In genomic region chr11:76700177-76701100, GRCh38 we compare ENCODE assay signal across 1 cellular context.
A peak's percentile ranks its signal among the peaks of the same experiment; 100 is the strongest.
TF ChIP-seq lines count a peak whose summit lies in the region.

No MANE protein-coding gene starts in this region.

TF ChIP-seq in K562, 482 proteins besides CTCF, POLR2A, EP300 and RAD21 (continued from another document and continues in another):
- TF ChIP-seq, protein P1, sequence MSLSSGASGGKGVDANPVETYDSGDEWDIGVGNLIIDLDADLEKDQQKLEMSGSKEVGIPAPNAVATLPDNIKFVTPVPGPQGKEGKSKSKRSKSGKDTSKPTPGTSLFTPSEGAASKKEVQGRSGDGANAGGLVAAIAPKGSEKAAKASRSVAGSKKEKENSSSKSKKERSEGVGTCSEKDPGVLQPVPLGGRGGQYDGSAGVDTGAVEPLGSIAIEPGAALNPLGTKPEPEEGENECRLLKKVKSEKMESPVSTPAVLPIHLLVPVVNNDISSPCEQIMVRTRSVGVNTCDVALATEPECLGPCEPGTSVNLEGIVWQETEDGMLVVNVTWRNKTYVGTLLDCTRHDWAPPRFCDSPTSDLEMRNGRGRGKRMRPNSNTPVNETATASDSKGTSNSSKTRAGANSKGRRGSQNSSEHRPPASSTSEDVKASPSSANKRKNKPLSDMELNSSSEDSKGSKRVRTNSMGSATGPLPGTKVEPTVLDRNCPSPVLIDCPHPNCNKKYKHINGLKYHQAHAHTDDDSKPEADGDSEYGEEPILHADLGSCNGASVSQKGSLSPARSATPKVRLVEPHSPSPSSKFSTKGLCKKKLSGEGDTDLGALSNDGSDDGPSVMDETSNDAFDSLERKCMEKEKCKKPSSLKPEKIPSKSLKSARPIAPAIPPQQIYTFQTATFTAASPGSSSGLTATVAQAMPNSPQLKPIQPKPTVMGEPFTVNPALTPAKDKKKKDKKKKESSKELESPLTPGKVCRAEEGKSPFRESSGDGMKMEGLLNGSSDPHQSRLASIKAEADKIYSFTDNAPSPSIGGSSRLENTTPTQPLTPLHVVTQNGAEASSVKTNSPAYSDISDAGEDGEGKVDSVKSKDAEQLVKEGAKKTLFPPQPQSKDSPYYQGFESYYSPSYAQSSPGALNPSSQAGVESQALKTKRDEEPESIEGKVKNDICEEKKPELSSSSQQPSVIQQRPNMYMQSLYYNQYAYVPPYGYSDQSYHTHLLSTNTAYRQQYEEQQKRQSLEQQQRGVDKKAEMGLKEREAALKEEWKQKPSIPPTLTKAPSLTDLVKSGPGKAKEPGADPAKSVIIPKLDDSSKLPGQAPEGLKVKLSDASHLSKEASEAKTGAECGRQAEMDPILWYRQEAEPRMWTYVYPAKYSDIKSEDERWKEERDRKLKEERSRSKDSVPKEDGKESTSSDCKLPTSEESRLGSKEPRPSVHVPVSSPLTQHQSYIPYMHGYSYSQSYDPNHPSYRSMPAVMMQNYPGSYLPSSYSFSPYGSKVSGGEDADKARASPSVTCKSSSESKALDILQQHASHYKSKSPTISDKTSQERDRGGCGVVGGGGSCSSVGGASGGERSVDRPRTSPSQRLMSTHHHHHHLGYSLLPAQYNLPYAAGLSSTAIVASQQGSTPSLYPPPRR (CRISPR knock-in tag; IDR thresholded peaks at IDR 0.05; ENCODE audit: borderline replicate concordance): peak; percentile 53; the same call in 1 of the 2 replicates
- TF ChIP-seq TGIF2 (CRISPR knock-in tag; IDR thresholded peaks at IDR 0.05) (no peak), FIP1L1 (IDR thresholded peaks at IDR 0.05; ENCODE audit: low read depth, low read length, poor library complexity, severe bottlenecking) (no peak), HBP1 (CRISPR knock-in tag; IDR thresholded peaks at IDR 0.05) (peak; percentile 92), ZFPM2 (CRISPR knock-in tag; IDR thresholded peaks at IDR 0.05) (no peak), GATAD2B (IDR thresholded peaks at IDR 0.05; ENCODE audit: borderline replicate concordance) (peak; percentile 57), PHF8 (IDR thresholded peaks at IDR 0.05; ENCODE audit: borderline replicate concordance, low read length) (peak; percentile 37; the same call in 1 of the 2 replicates), DMBX1 (CRISPR knock-in tag; IDR thresholded peaks at IDR 0.05; ENCODE audit: borderline replicate concordance) (peak; percentile 84), CREM (IDR thresholded peaks at IDR 0.05; ENCODE audit: low read depth) (peak; percentile 77), PTTG1 (tag; IDR thresholded peaks at IDR 0.05; ENCODE audit: low read depth) (no peak), ZBTB8A (IDR thresholded peaks at IDR 0.05; ENCODE audit: partially characterized antibody) (no peak), KLF1 (tag; IDR thresholded peaks at IDR 0.05) (no peak), HDAC2 (IDR thresholded peaks at IDR 0.05) (peak; percentile 96), HDAC6 (IDR thresholded peaks at IDR 0.05; ENCODE audit: low read depth, low read length) (no peak), SRSF3 (IDR thresholded peaks at IDR 0.05; ENCODE audit: insufficient read depth, low read length) (no peak), ZNF57 (CRISPR knock-in tag; IDR thresholded peaks at IDR 0.05) (no peak), HNRNPH1 (optimal IDR thresholded peaks at IDR 0.05; ENCODE audit: low read depth, low read length) (no peak), U2AF2 (optimal IDR thresholded peaks at IDR 0.05; ENCODE audit: low read depth, low read length) (no peak), CBFB (CRISPR knock-in tag; IDR thresholded peaks at IDR 0.05) (no peak), THRB (CRISPR knock-in tag; conservative IDR thresholded peaks at IDR 0.05) (peak; percentile 79), ZBTB1 (CRISPR knock-in tag; IDR thresholded peaks at IDR 0.05; ENCODE audit: borderline replicate concordance, low read depth) (no peak), KLF13 (tag; IDR thresholded peaks at IDR 0.05; ENCODE audit: borderline replicate concordance, low read depth) (peak; percentile 9), BCOR (IDR thresholded peaks at IDR 0.05) (peak; percentile 93), ZNF408 (CRISPR knock-in tag; IDR thresholded peaks at IDR 0.05; ENCODE audit: low read depth) (no peak), ZNF583 (CRISPR knock-in tag; IDR thresholded peaks at IDR 0.05) (no peak; the same call in none of the 2 replicates), ILF3 (IDR thresholded peaks at IDR 0.05; ENCODE audit: borderline replicate concordance) (no peak), E2F4 (CRISPR knock-in tag; IDR thresholded peaks at IDR 0.05; ENCODE audit: low read depth) (no peak), POLR3G (IDR thresholded peaks at IDR 0.05; ENCODE audit: extremely low read depth, insufficient read length, insufficient replicate concordance) (no peak), ZNF3 (CRISPR knock-in tag; IDR thresholded peaks at IDR 0.05) (no peak), HMGXB4 (CRISPR knock-in tag; IDR thresholded peaks at IDR 0.05) (0 out of 2 replicates have a peak, but pooled peaks have one; percentile 50), ZFX (CRISPR knock-in tag; IDR thresholded peaks at IDR 0.05) (peak; percentile 77), ZNF639 (CRISPR knock-in tag; conservative IDR thresholded peaks at IDR 0.05 in 1 of 2, IDR thresholded peaks at IDR 0.05 in 1 of 2) (peak in 1 of 2 experiments; percentile 80; a peak in 1 of 4 replicates), CCNT2 (IDR thresholded peaks at IDR 0.05; ENCODE audit: borderline replicate concordance, extremely low read depth, insufficient read length, low read depth, low read length) (peak; percentile 96)
- TF ChIP-seq, protein P2, sequence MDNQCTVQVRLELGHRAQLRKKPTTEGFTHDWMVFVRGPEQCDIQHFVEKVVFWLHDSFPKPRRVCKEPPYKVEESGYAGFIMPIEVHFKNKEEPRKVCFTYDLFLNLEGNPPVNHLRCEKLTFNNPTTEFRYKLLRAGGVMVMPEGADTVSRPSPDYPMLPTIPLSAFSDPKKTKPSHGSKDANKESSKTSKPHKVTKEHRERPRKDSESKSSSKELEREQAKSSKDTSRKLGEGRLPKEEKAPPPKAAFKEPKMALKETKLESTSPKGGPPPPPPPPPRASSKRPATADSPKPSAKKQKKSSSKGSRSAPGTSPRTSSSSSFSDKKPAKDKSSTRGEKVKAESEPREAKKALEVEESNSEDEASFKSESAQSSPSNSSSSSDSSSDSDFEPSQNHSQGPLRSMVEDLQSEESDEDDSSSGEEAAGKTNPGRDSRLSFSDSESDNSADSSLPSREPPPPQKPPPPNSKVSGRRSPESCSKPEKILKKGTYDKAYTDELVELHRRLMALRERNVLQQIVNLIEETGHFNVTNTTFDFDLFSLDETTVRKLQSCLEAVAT (IDR thresholded peaks at IDR 0.05): peak; percentile 39 to 57; a peak in 2 of 4 replicates
- TF ChIP-seq, protein P3, sequence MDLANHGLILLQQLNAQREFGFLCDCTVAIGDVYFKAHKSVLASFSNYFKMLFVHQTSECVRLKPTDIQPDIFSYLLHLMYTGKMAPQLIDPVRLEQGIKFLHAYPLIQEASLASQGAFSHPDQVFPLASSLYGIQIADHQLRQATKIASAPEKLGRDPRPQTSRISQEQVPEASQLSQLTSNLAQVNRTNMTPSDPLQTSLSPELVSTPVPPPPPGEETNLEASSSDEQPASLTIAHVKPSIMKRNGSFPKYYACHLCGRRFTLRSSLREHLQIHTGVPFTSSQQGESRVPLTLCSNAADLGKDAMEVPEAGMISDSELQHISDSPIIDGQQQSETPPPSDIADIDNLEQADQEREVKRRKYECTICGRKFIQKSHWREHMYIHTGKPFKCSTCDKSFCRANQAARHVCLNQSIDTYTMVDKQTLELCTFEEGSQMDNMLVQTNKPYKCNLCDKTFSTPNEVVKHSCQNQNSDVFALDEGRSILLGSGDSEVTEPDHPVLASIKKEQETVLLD (IDR thresholded peaks at IDR 0.05): peak; percentile 83; the same call in 1 of the 2 replicates
- TF ChIP-seq, protein P4, sequence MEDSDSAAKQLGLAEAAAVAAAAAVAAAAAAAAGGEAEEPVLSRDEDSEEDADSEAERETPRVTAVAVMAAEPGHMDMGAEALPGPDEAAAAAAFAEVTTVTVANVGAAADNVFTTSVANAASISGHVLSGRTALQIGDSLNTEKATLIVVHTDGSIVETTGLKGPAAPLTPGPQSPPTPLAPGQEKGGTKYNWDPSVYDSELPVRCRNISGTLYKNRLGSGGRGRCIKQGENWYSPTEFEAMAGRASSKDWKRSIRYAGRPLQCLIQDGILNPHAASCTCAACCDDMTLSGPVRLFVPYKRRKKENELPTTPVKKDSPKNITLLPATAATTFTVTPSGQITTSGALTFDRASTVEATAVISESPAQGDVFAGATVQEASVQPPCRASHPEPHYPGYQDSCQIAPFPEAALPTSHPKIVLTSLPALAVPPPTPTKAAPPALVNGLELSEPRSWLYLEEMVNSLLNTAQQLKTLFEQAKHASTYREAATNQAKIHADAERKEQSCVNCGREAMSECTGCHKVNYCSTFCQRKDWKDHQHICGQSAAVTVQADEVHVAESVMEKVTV (CRISPR knock-in tag; IDR thresholded peaks at IDR 0.05): 0 out of 2 replicates have a peak, but pooled peaks have one; percentile 15
- TF ChIP-seq, protein P5, sequence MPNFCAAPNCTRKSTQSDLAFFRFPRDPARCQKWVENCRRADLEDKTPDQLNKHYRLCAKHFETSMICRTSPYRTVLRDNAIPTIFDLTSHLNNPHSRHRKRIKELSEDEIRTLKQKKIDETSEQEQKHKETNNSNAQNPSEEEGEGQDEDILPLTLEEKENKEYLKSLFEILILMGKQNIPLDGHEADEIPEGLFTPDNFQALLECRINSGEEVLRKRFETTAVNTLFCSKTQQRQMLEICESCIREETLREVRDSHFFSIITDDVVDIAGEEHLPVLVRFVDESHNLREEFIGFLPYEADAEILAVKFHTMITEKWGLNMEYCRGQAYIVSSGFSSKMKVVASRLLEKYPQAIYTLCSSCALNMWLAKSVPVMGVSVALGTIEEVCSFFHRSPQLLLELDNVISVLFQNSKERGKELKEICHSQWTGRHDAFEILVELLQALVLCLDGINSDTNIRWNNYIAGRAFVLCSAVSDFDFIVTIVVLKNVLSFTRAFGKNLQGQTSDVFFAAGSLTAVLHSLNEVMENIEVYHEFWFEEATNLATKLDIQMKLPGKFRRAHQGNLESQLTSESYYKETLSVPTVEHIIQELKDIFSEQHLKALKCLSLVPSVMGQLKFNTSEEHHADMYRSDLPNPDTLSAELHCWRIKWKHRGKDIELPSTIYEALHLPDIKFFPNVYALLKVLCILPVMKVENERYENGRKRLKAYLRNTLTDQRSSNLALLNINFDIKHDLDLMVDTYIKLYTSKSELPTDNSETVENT (CRISPR knock-in tag; IDR thresholded peaks at IDR 0.05): no peak
- TF ChIP-seq, protein P6, sequence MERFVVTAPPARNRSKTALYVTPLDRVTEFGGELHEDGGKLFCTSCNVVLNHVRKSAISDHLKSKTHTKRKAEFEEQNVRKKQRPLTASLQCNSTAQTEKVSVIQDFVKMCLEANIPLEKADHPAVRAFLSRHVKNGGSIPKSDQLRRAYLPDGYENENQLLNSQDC (CRISPR knock-in tag; IDR thresholded peaks at IDR 0.05): no peak; the same call in 1 of the 2 replicates
- TF ChIP-seq, protein P7, sequence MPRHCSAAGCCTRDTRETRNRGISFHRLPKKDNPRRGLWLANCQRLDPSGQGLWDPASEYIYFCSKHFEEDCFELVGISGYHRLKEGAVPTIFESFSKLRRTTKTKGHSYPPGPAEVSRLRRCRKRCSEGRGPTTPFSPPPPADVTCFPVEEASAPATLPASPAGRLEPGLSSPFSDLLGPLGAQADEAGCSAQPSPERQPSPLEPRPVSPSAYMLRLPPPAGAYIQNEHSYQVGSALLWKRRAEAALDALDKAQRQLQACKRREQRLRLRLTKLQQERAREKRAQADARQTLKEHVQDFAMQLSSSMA (CRISPR knock-in tag; IDR thresholded peaks at IDR 0.05): 0 out of 2 replicates have a peak, but pooled peaks have one; percentile 8
